Comparison of ENCODE assay signal across 26 cellular contexts in genomic region chr17:82983510-82984248, GRCh38.
DNase-seq lines count a peak whose midpoint lies in the region; ATAC-seq and TF ChIP-seq lines count a peak whose summit lies in the region.
"Had no signal": no experiment of that assay in that cellular context is flagged by ENCODE, and none has a peak within 500 bp of the region (broad histone marks: within the 10 kb centered on the region; RNA-seq: fewer than 3 reads in every experiment).

No MANE protein-coding gene starts in this region.

- H3K9me3 ChIP-seq in naive thymus-derived CD4-positive, alpha-beta T cell (ENCODE audit: control insufficient read depth in 2 of 3, low read length in 3 of 3): no peaks in the 10 kb centered on the region
- H3K9me3 ChIP-seq in ovary: no peaks in the 10 kb centered on the region
- H3K9me3 ChIP-seq: breast epithelium, sigmoid colon, thoracic aorta had no signal

- CTCF ChIA-PET in naive thymus-derived CD4-positive, alpha-beta T cell (lab: Charles Lee): no interaction called here

- no peak for DNase-seq in activated naive CD8-positive, alpha-beta T cell treated with anti-CD3 and anti-CD28 coated beads for 36 hours
- DNase-seq in activated naive CD8-positive, alpha-beta T cell treated with anti-CD3 and anti-CD28 coated beads, Interleukin-2, amount 50 U/mL, for 24 hours: no peak
- no peak for DNase-seq in central memory CD8-positive, alpha-beta T cell (ENCODE audit: low spot score in 2 of 2)
- DNase-seq in naive thymus-derived CD4-positive, alpha-beta T cell: no peak
- DNase-seq in D341Med (ENCODE audit: low spot score) (no peak), GOT3 (lab: John Stamatoyannopoulos, UW) (no peak), SW480 (ENCODE audit: low spot score) (no peak), ovary (no peak)
- DNase-seq: activated naive CD4-positive, alpha-beta T cell; activated T-cell treated with anti-CD3 and anti-CD28 coated beads, Interleukin-2, amount 50 U/mL, for 48 hours; C1 segment of cervical spinal cord; effector CD8-positive, alpha-beta T cell; EL; HFFc6; Karpas-422; kidney glomerular epithelial cell; mammary epithelial cell; NCI-H1436 treated with DMSO at 0.1 percent for 48 hours; NCI-H446 treated with DMSO at 0.1 percent for 48 hours; RPMI8226; sigmoid colon; stimulated activated naive CD8-positive, alpha-beta T cell treated with anti-CD3 and anti-CD28 coated beads, Interleukin-15, Interleukin-2, amounts not matched to agents 100 U/mL and 50 U/mL, for 24 hours had no signal

- TF ChIP-seq EP300 in ovary (IDR thresholded peaks at IDR 0.05): no peak

- 91 to 92% (median 92%) methylated on average over 27 of the region's 27 CpGs for WGBS in ovary, 3 donors

- peaks cover 4% of the 10 kb centered on the region for H3K9me3 Mint-ChIP-seq in activated naive CD8-positive, alpha-beta T cell treated with anti-CD3 and anti-CD28 coated beads for 36 hours
- H3K9me3 Mint-ChIP-seq in activated naive CD8-positive, alpha-beta T cell treated with anti-CD3 and anti-CD28 coated beads, Interleukin-2, amount 50 U/mL, for 24 hours: no peaks in the 10 kb centered on the region
- no peaks in the 10 kb centered on the region for H3K9me3 Mint-ChIP-seq in central memory CD8-positive, alpha-beta T cell
- H3K9me3 Mint-ChIP-seq in naive thymus-derived CD4-positive, alpha-beta T cell: peaks cover 0 to 3% (median 0%) of the 10 kb centered on the region in 11 donors
- H3K9me3 Mint-ChIP-seq: HFFc6 had no signal

- ATAC-seq in activated naive CD8-positive, alpha-beta T cell treated with anti-CD3 and anti-CD28 coated beads, Interleukin-2, amount 50 U/mL, for 24 hours: no peak
- ATAC-seq in central memory CD8-positive, alpha-beta T cell (replicated peaks; ENCODE audit: extremely low read depth, poor library complexity, severe bottlenecking): no peak
- no peak for ATAC-seq in naive thymus-derived CD4-positive, alpha-beta T cell
- ATAC-seq: GM12878; stimulated activated naive CD8-positive, alpha-beta T cell treated with anti-CD3 and anti-CD28 coated beads, Interleukin-15, Interleukin-2, amounts not matched to agents 100 U/mL and 50 U/mL, for 24 hours had no signal

- intact Hi-C loops in naive thymus-derived CD4-positive, alpha-beta T cell (cut with micrococcal nuclease): no loop called here
- intact Hi-C loops in ovary (cut with DNase I): no loop called here

- H3K4me1 Mint-ChIP-seq in activated naive CD8-positive, alpha-beta T cell treated with anti-CD3 and anti-CD28 coated beads for 36 hours: peaks cover 39% of the 10 kb centered on the region
- peaks cover 46% of the 10 kb centered on the region for H3K4me1 Mint-ChIP-seq in activated naive CD8-positive, alpha-beta T cell treated with anti-CD3 and anti-CD28 coated beads, Interleukin-2, amount 50 U/mL, for 24 hours
- peaks cover 58% of the 10 kb centered on the region for H3K4me1 Mint-ChIP-seq in central memory CD8-positive, alpha-beta T cell
- H3K4me1 Mint-ChIP-seq in naive thymus-derived CD4-positive, alpha-beta T cell: peaks cover 35 to 62% (median 58%) of the 10 kb centered on the region in 7 donors

- no peaks in the 10 kb centered on the region for H3K27me3 ChIP-seq in naive thymus-derived CD4-positive, alpha-beta T cell (ENCODE audit: control insufficient read depth in 2 of 2, insufficient read depth in 2 of 2, low read length in 2 of 2)
- no peaks in the 10 kb centered on the region for H3K27me3 ChIP-seq in ovary
- H3K27me3 ChIP-seq: breast epithelium, sigmoid colon had no signal

- no peak for TF ChIP-seq POLR2A in ovary (IDR thresholded peaks at IDR 0.05)

- peaks cover 14% of the 10 kb centered on the region for H3K36me3 Mint-ChIP-seq in activated naive CD8-positive, alpha-beta T cell treated with anti-CD3 and anti-CD28 coated beads for 36 hours
- H3K36me3 Mint-ChIP-seq in activated naive CD8-positive, alpha-beta T cell treated with anti-CD3 and anti-CD28 coated beads, Interleukin-2, amount 50 U/mL, for 24 hours (ENCODE audit: low read depth): peaks cover 9% of the 10 kb centered on the region
- H3K36me3 Mint-ChIP-seq in central memory CD8-positive, alpha-beta T cell (ENCODE audit: insufficient read depth): peaks cover 4% of the 10 kb centered on the region
- H3K36me3 Mint-ChIP-seq in naive thymus-derived CD4-positive, alpha-beta T cell: peaks cover 0 to 22% (median 0%) of the 10 kb centered on the region in 5 donors

- peaks cover 29 to 30% of the 10 kb centered on the region in 2 donors for H3K4me1 ChIP-seq in naive thymus-derived CD4-positive, alpha-beta T cell (ENCODE audit: control insufficient read depth in 2 of 2, insufficient read depth in 2 of 2, low read length in 2 of 2)
- H3K4me1 ChIP-seq in ovary (ENCODE audit: insufficient read depth): no peaks in the 10 kb centered on the region
- H3K4me1 ChIP-seq: sigmoid colon had no signal

- no peak for TF ChIP-seq CTCF in ovary (IDR thresholded peaks at IDR 0.05)

- H3K4me3 ChIP-seq in naive thymus-derived CD4-positive, alpha-beta T cell (ENCODE audit: low read length): no peak overlapping the region
- H3K4me3 ChIP-seq in ovary: no peak overlapping the region
- H3K4me3 ChIP-seq: breast epithelium, GM12878, sigmoid colon, thoracic aorta had no signal

- POLR2A ChIA-PET in naive thymus-derived CD4-positive, alpha-beta T cell (lab: Charles Lee): no interaction called here

- H3K27ac ChIP-seq in naive thymus-derived CD4-positive, alpha-beta T cell (ENCODE audit: low read depth, low read length): no peak overlapping the region
- no peak overlapping the region for H3K27ac ChIP-seq in ovary
- H3K27ac ChIP-seq: breast epithelium, sigmoid colon, thoracic aorta had no signal

- no peak overlapping the region for H3K4me3 Mint-ChIP-seq in activated naive CD8-positive, alpha-beta T cell treated with anti-CD3 and anti-CD28 coated beads for 36 hours
- H3K4me3 Mint-ChIP-seq in activated naive CD8-positive, alpha-beta T cell treated with anti-CD3 and anti-CD28 coated beads, Interleukin-2, amount 50 U/mL, for 24 hours: no peak overlapping the region
- peak overlapping the region; percentile 9 for H3K4me3 Mint-ChIP-seq in central memory CD8-positive, alpha-beta T cell
- H3K4me3 Mint-ChIP-seq in naive thymus-derived CD4-positive, alpha-beta T cell: peak overlapping the region in 2 of 10 donors; percentile 10 to 43
- H3K4me3 Mint-ChIP-seq: HFFc6 had no signal

- H3K36me3 ChIP-seq in naive thymus-derived CD4-positive, alpha-beta T cell (ENCODE audit: control insufficient read depth in 2 of 3, insufficient read depth in 3 of 3, low read length in 3 of 3): no peaks in the 10 kb centered on the region
- no peaks in the 10 kb centered on the region for H3K36me3 ChIP-seq in ovary
- H3K36me3 ChIP-seq: breast epithelium, sigmoid colon, thoracic aorta had no signal

- peak overlapping the region; percentile 51 for H3K27ac Mint-ChIP-seq in activated naive CD8-positive, alpha-beta T cell treated with anti-CD3 and anti-CD28 coated beads for 36 hours
- H3K27ac Mint-ChIP-seq in activated naive CD8-positive, alpha-beta T cell treated with anti-CD3 and anti-CD28 coated beads, Interleukin-2, amount 50 U/mL, for 24 hours: no peak overlapping the region
- H3K27ac Mint-ChIP-seq in central memory CD8-positive, alpha-beta T cell (ENCODE audit: low read depth): peak overlapping the region; percentile 92
- peak overlapping the region in 7 of 9 donors; percentile 7 to 74 (median 60) for H3K27ac Mint-ChIP-seq in naive thymus-derived CD4-positive, alpha-beta T cell
- H3K27ac Mint-ChIP-seq: HFFc6, progenitor cell of endocrine pancreas had no signal

- no peaks in the 10 kb centered on the region for H3K27me3 Mint-ChIP-seq in activated naive CD8-positive, alpha-beta T cell treated with anti-CD3 and anti-CD28 coated beads for 36 hours
- H3K27me3 Mint-ChIP-seq in activated naive CD8-positive, alpha-beta T cell treated with anti-CD3 and anti-CD28 coated beads, Interleukin-2, amount 50 U/mL, for 24 hours: no peaks in the 10 kb centered on the region
- H3K27me3 Mint-ChIP-seq in central memory CD8-positive, alpha-beta T cell: no peaks in the 10 kb centered on the region
- H3K27me3 Mint-ChIP-seq in naive thymus-derived CD4-positive, alpha-beta T cell: peaks cover 0 to 13% (median 0%) of the 10 kb centered on the region in 5 donors
- H3K27me3 Mint-ChIP-seq: progenitor cell of endocrine pancreas had no signal
